ENCODE assay signal across 17 cellular contexts in the genomic region with DNA sequence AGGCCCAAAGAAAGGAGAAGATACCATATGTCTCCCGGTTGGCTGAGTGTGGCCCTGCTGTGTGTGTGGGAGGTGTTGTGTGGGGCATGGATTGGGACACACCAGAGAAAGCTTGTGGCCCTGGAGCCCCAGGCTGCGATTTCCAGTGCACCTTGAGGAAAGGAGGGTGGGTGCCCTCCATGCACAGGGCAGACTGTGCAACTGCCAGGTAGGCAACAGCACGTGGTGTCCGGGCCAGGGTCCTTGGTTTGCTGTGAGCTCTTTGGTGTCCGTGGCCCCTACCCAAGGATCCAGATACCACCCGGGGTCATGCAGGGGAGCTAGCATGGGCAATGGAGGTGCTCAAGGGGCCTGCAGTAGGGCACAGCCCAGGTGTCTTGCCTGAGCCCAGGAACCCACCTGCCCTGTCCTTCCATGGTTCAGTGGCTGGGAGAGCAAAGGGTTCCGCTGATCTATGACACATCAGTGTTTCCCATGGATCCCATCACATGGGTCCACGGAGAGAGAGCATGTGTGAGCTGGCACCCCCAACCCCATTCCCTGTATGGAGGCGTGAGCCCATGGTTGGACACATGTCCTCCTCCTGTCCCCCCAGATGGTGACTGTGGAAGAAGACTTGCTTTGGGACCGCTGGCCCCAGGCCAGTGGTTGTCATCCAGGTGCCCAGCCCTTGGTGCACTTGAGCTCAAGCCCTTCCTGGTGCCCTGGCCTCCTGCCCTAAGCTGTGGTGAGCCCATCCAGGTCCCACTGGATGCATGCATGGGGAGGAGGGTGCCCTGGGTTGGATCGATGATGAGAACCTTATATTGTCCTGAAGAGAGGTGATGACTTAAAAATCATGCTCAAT.
DNase-seq lines count a peak whose midpoint lies in the region; ATAC-seq lines count a peak whose summit lies in the region.
"Had no signal": no experiment of that assay in that cellular context is flagged by ENCODE, and none has a peak within 500 bp of the region (broad histone marks: within the 10 kb centered on the region; RNA-seq: fewer than 3 reads in every experiment).

No MANE protein-coding gene starts in this region.

- intact Hi-C loops in left cardiac atrium (cut with DNase I) (no loop called here), posterior vena cava (cut with DNase I) (no loop called here)

- ATAC-seq in left cardiac atrium (no peak), GM19452 (IDR thresholded peaks at IDR 0.05; ENCODE audit: unreplicated experiment) (no peak), esophagus mucosa (no peak)
- ATAC-seq: GM12878; stimulated activated effector memory CD8-positive, alpha-beta T cell treated with anti-CD3 and anti-CD28 coated beads, Interleukin-12 subunit alpha, Interleukin-12 subunit beta, amount 100 ng/mL, for 72 hours had no signal

- DNase-seq in GM03348 (ENCODE audit: low spot score) (peak; percentile 3), left cardiac atrium (peak; percentile 6), posterior vena cava (ENCODE audit: low spot score) (peak; percentile 56), C1 segment of cervical spinal cord (lab: John Stamatoyannopoulos, UW) (no peak), HCEC 1CT (no peak)
- DNase-seq in activated CD8-positive, alpha-beta memory T cell treated with anti-CD3 and anti-CD28 coated beads for 24 hours = peak; percentile 30
- DNase-seq: activated CD4-positive, alpha-beta T cell treated with anti-CD3 and anti-CD28 coated beads, Interleukin-2, amount 50 U/mL, for 48 hours; activated naive CD8-positive, alpha-beta T cell treated with anti-CD3 and anti-CD28 coated beads for 36 hours; esophagus squamous epithelium; GOT3; Kasumi-1; NCI-H1694 treated with DMSO at 0.1 percent for 48 hours; NCI-H69 had no signal

Comparison
In these comparisons a context has a peak if more than half of its experiments do, and no peak if none do; other contexts are left out.
1. DNase-seq: peak in GM03348 (single experiment), activated CD8-positive, alpha-beta memory T cell treated with anti-CD3 and anti-CD28 coated beads for 24 hours (single experiment), left cardiac atrium (single experiment) and posterior vena cava (single experiment); none in C1 segment of cervical spinal cord (0 of 14) and HCEC 1CT (single experiment).